8 cellular contexts compared by ENCODE assay signal in genomic region chr21:33266050-33266783, GRCh38. TPM values are rescaled to one million over a fixed set of nuclear protein-coding genes. Genes with fewer than 3 reads are reported as not detected.
DNase-seq lines count a peak whose midpoint lies in the region; ATAC-seq and TF ChIP-seq lines count a peak whose summit lies in the region.

TSS of gene IL10RB (plus strand) at chr21:33266367. CDS start at chr21:33266466, 99 bp downstream.

- peak within 1 kb of the TSS; percentile 76 for H3K4me3 ChIP-seq in lower leg skin (ENCODE audit: low read depth, poor library complexity, severe bottlenecking)

- intact Hi-C loops in lower leg skin (cut with DNase I; ENCODE audit: low total_unique reads): no loop called here

- DNase-seq in NCI-H774 (lab: John Stamatoyannopoulos, UW) (peak; percentile 62), dermis microvascular lymphatic vessel endothelial cell (ENCODE audit: low read depth in 2 of 2) (peak in 1 of 2 donors; percentile 55), lower leg skin (ENCODE audit: low spot score in 2 of 2) (peak; percentile 44 to 92)
- DNase-seq in activated CD4-positive, alpha-beta T cell treated with anti-CD3 and anti-CD28 coated beads, Interleukin-2, amount 50 U/mL, for 48 hours: peak; percentile 77 to 78
- peak; percentile 71 to 79 for DNase-seq in stimulated activated CD4-positive, alpha-beta T cell treated with anti-CD3 and anti-CD28 coated beads, Interleukin-4, amount 100 ng/mL, for 4 hours

- TF ChIP-seq POLR2A in GM18526 (IDR thresholded peaks at IDR 0.05; ENCODE audit: extremely low read depth, insufficient read length) (peak; percentile 64), lower leg skin (IDR thresholded peaks at IDR 0.05) (no peak)

- 1 to 2% methylated on average over 12 to 47 of the region's 60 CpGs for WGBS in lower leg skin, 2 donors

- TF ChIP-seq CTCF in 22Rv1 (IDR thresholded peaks at IDR 0.05) (no peak), lower leg skin (IDR thresholded peaks at IDR 0.05) (no peak)

- ATAC-seq in HG03280 (IDR thresholded peaks at IDR 0.05; ENCODE audit: unreplicated experiment): peak; percentile 51

- H3K27ac ChIP-seq in 22Rv1: peak within 1 kb of the TSS; percentile 29

RNA-seq across cellular contexts. Expression of gene IL10RB, which starts in this region (rescaled TPM):
- total RNA-seq in dermis microvascular lymphatic vessel endothelial cell: 45.8 and 46.7 TPM in 2 replicates
- total RNA-seq in lower leg skin: 10 to 100 TPM; 27.6 to 33.3 (median 30.2) TPM
